18 cellular contexts compared by ENCODE assay signal in genomic region chr12:118033902-118034301, GRCh38. TPM values are rescaled to one million over a fixed set of nuclear protein-coding genes. Genes with fewer than 3 reads are reported as not detected.
A peak's percentile ranks its signal among the peaks of the same experiment; 100 is the strongest.
DNase-seq lines count a peak whose midpoint lies in the region; ATAC-seq and TF ChIP-seq lines count a peak whose summit lies in the region.
"Had no signal": no experiment of that assay in that cellular context is flagged by ENCODE, and none has a peak within 500 bp of the region (broad histone marks: within the 10 kb centered on the region; RNA-seq: fewer than 3 reads in every experiment).

No MANE protein-coding gene starts in this region.

- no peak for TF ChIP-seq CTCF in natural killer cell (IDR thresholded peaks at IDR 0.05)
- no peak for TF ChIP-seq CTCF in GM13976 (IDR thresholded peaks at IDR 0.05; ENCODE audit: borderline replicate concordance, control extremely low read depth, extremely low read depth, insufficient read depth, missing control alignments)
- no peak for TF ChIP-seq CTCF in transverse colon (IDR thresholded peaks at IDR 0.05)

- H3K36me3 Mint-ChIP-seq in natural killer cell treated with Interleukin-12 subunit alpha and Interleukin-12 subunit beta and Interleukin-15 and Interleukin-18, amount 100 ng/mL, for 72 hours: peaks cover 33% of the 10 kb centered on the region
- H3K36me3 Mint-ChIP-seq in natural killer cell: peaks cover 18% of the 10 kb centered on the region
- H3K36me3 Mint-ChIP-seq in activated CD4-positive, alpha-beta memory T cell treated with anti-CD3 and anti-CD28 coated beads for 36 hours: peaks cover 73% of the 10 kb centered on the region

- no peaks in the 10 kb centered on the region for H3K4me1 ChIP-seq in transverse colon

- intact Hi-C loops in natural killer cell (cut with micrococcal nuclease) (no loop called here), transverse colon (cut with DNase I; ENCODE audit: low total_unique reads) (no loop called here)
- intact Hi-C loops in activated CD4-positive, alpha-beta memory T cell treated with anti-CD3 and anti-CD28 coated beads for 36 hours (cut with micrococcal nuclease): loop anchor here (2.0 to 10.0 kb wide), 2 partner anchors 17 to 1641 kb away; partner anchors contain the start of gene RFC5

- no peak overlapping the region for H3K4me3 ChIP-seq in transverse colon
- H3K4me3 ChIP-seq: smooth muscle cell, thoracic aorta had no signal

- peaks cover 0 to 71% (median 31%) of the 10 kb centered on the region in 4 donors for H3K36me3 ChIP-seq in transverse colon

- no peaks in the 10 kb centered on the region for H3K9me3 ChIP-seq in transverse colon
- H3K9me3 ChIP-seq: neutrophil, thoracic aorta had no signal

- H3K27me3 Mint-ChIP-seq in natural killer cell treated with Interleukin-12 subunit alpha and Interleukin-12 subunit beta and Interleukin-15 and Interleukin-18, amount 100 ng/mL, for 72 hours: no peaks in the 10 kb centered on the region
- no peaks in the 10 kb centered on the region for H3K27me3 Mint-ChIP-seq in natural killer cell (ENCODE audit: low read depth in 2 of 2)
- H3K27me3 Mint-ChIP-seq in activated CD4-positive, alpha-beta memory T cell treated with anti-CD3 and anti-CD28 coated beads for 36 hours: no peaks in the 10 kb centered on the region
- H3K27me3 Mint-ChIP-seq: B cell had no signal

- CTCF ChIA-PET in activated CD4-positive, alpha-beta memory T cell treated with anti-CD3 and anti-CD28 coated beads for 36 hours (lab: Charles Lee): interaction anchor here (0.9 to 4.7 kb wide), 12 partner anchors 11 to 196 kb away, joined by 3 to 44 read pairs (median 8); partner anchors contain the start of gene RFC5

- peaks cover 0 to 19% of the 10 kb centered on the region in 2 donors for H3K4me1 Mint-ChIP-seq in natural killer cell treated with Interleukin-12 subunit alpha and Interleukin-12 subunit beta and Interleukin-15 and Interleukin-18, amount 100 ng/mL, for 72 hours (ENCODE audit: low read depth in 2 of 2)
- H3K4me1 Mint-ChIP-seq in natural killer cell: no peaks in the 10 kb centered on the region
- peaks cover 59% of the 10 kb centered on the region for H3K4me1 Mint-ChIP-seq in activated CD4-positive, alpha-beta memory T cell treated with anti-CD3 and anti-CD28 coated beads for 36 hours (ENCODE audit: low read depth)

- TF ChIP-seq EP300 in transverse colon (IDR thresholded peaks at IDR 0.05; ENCODE audit: low read depth): no peak

- H3K27me3 ChIP-seq in transverse colon: no peaks in the 10 kb centered on the region
- H3K27me3 ChIP-seq: neutrophil had no signal

- no peak for DNase-seq in natural killer cell treated with Interleukin-12 subunit alpha and Interleukin-12 subunit beta and Interleukin-15 and Interleukin-18, amount 100 ng/mL, for 72 hours (ENCODE audit: low spot score)
- no peak for DNase-seq in natural killer cell
- DNase-seq in activated CD4-positive, alpha-beta memory T cell treated with anti-CD3 and anti-CD28 coated beads for 36 hours: no peak
- DNase-seq in fibroblast of gingiva (ENCODE audit: low read depth): peak; percentile 80
- DNase-seq in GM13976 (ENCODE audit: low spot score): no peak
- no peak for DNase-seq in transverse colon
- DNase-seq: activated CD4-positive, alpha-beta T cell treated with anti-CD3 and anti-CD28 coated beads for 48 hours; activated naive CD4-positive, alpha-beta T cell treated with anti-CD3 and anti-CD28 coated beads, Interleukin-2, amount 50 U/mL, for 16 hours; DMS79; NCI-H1105 treated with DMSO at 0.1 percent for 48 hours; NCI-H446 treated with DMSO at 0.1 percent for 48 hours had no signal

- in situ Hi-C loops in GM13976 (cut with MboI; ENCODE audit: low sequenced_read_pairs, unreplicated experiment) (loop anchor here (25.0 kb wide), 1 partner anchor 147 kb away; no protein-coding TSS in a partner anchor), transverse colon (cut with MboI; ENCODE audit: low pct_ligation_motif_present in 1 of 4, low pct_unique_long_range_greater_than_20kb in 1 of 4, low sequenced_read_pairs in 3 of 4) (loop anchor here in 1 of 4 donors (10.0 kb wide), 1 partner anchor 159 kb away; no protein-coding TSS in a partner anchor)

- peak overlapping the region in 1 of 2 donors; percentile 81 for H3K27ac Mint-ChIP-seq in natural killer cell treated with Interleukin-12 subunit alpha and Interleukin-12 subunit beta and Interleukin-15 and Interleukin-18, amount 100 ng/mL, for 72 hours
- H3K27ac Mint-ChIP-seq in natural killer cell: no peak overlapping the region
- peak overlapping the region; percentile 94 for H3K27ac Mint-ChIP-seq in activated CD4-positive, alpha-beta memory T cell treated with anti-CD3 and anti-CD28 coated beads for 36 hours
- H3K27ac Mint-ChIP-seq: B cell had no signal

- no peaks in the 10 kb centered on the region for H3K9me3 Mint-ChIP-seq in natural killer cell treated with Interleukin-12 subunit alpha and Interleukin-12 subunit beta and Interleukin-15 and Interleukin-18, amount 100 ng/mL, for 72 hours
- no peaks in the 10 kb centered on the region for H3K9me3 Mint-ChIP-seq in natural killer cell
- H3K9me3 Mint-ChIP-seq in activated CD4-positive, alpha-beta memory T cell treated with anti-CD3 and anti-CD28 coated beads for 36 hours: no peaks in the 10 kb centered on the region

- TF ChIP-seq POLR2A in transverse colon (IDR thresholded peaks at IDR 0.05): no peak

- 78 to 93% methylated on average over 3 to 5 of the region's 5 CpGs for WGBS in transverse colon (ENCODE audit: low coverage in 1 of 2), 2 donors

- POLR2A ChIA-PET in activated CD4-positive, alpha-beta memory T cell treated with anti-CD3 and anti-CD28 coated beads for 36 hours (lab: Charles Lee): interaction anchor here (1.4 to 5.1 kb wide), 3 partner anchors 11 to 18 kb away, joined by 9 to 73 read pairs (median 17); partner anchors contain the start of gene RFC5

- no peak for ATAC-seq in natural killer cell treated with Interleukin-12 subunit alpha and Interleukin-12 subunit beta and Interleukin-15 and Interleukin-18, amount 100 ng/mL, for 72 hours
- no peak for ATAC-seq in natural killer cell
- ATAC-seq in HG03159 (IDR thresholded peaks at IDR 0.05; ENCODE audit: unreplicated experiment): no peak
- ATAC-seq in HG02884 (IDR thresholded peaks at IDR 0.05; ENCODE audit: unreplicated experiment): no peak
- ATAC-seq: esophagus mucosa had no signal

- H3K27ac ChIP-seq in transverse colon: no peak overlapping the region
- H3K27ac ChIP-seq: neutrophil, thoracic aorta had no signal

- peak overlapping the region; percentile 54 for H3K4me3 Mint-ChIP-seq in natural killer cell treated with Interleukin-12 subunit alpha and Interleukin-12 subunit beta and Interleukin-15 and Interleukin-18, amount 100 ng/mL, for 72 hours
- no peak overlapping the region for H3K4me3 Mint-ChIP-seq in natural killer cell
- H3K4me3 Mint-ChIP-seq in activated CD4-positive, alpha-beta memory T cell treated with anti-CD3 and anti-CD28 coated beads for 36 hours: no peak overlapping the region
- H3K4me3 Mint-ChIP-seq: B cell had no signal

RNA-seq across cellular contexts. Expression of gene RFC5, which starts 17.4 kb away (rescaled TPM):
- 10 to 100 TPM; 34.8 to 62.4 TPM for total RNA-seq in natural killer cell treated with Interleukin-12 subunit alpha and Interleukin-12 subunit beta and Interleukin-15 and Interleukin-18, amount 100 ng/mL, for 72 hours
- 10 to 100 TPM; 11.9 to 19.6 (median 15.8) TPM for total RNA-seq in natural killer cell
- total RNA-seq in activated CD4-positive, alpha-beta memory T cell treated with anti-CD3 and anti-CD28 coated beads for 36 hours: 10 to 100 TPM; 65.8 to 70.8 TPM
- 1 to 10 TPM in 3 of 4 donors, not detected in 1; 4.9 to 8.7 (median 7.6) TPM for total RNA-seq in transverse colon

RNA-seq across cellular contexts. Expression of gene WSB2, which starts 27.1 kb away (rescaled TPM):
- 10 to 100 TPM; 52.3 to 62.0 TPM for total RNA-seq in natural killer cell treated with Interleukin-12 subunit alpha and Interleukin-12 subunit beta and Interleukin-15 and Interleukin-18, amount 100 ng/mL, for 72 hours
- total RNA-seq in natural killer cell (10 to 100 TPM; 25.5 to 29.5 (median 28.8) TPM), transverse colon (100 to 1,000 TPM; 110 to 193 (median 130) TPM)
- total RNA-seq in activated CD4-positive, alpha-beta memory T cell treated with anti-CD3 and anti-CD28 coated beads for 36 hours: 100 to 1,000 TPM in 1 of 2 experiments, 10 to 100 TPM in 1; 93.2 to 102 TPM
